ENCODE assay signal across 20 cellular contexts in the genomic region with DNA sequence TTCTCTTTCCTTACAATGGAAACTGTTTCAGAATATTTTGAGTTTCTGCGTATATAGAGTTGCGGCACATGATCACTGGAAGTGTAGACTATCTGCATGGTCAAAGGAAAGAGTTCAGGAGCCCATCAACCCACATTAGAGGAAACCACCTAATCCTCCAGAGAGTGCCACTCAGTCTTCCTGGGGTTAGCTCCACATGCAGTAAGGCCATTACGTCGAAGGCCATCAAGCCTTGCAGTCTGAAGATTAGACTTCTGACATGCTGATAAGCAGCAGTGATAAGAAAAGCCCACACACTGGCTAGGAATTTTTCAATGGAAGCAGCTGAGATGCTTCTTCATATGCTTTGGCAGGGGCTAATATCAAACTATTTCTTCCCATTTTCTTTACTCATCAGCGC. TPM values are rescaled to one million over a fixed set of nuclear protein-coding genes. Genes with fewer than 3 reads are reported as not detected.
A peak's percentile ranks its signal among the peaks of the same experiment; 100 is the strongest.
DNase-seq lines count a peak whose midpoint lies in the region; ATAC-seq, FAIRE-seq and TF ChIP-seq lines count a peak whose summit lies in the region.
"Had no signal": no experiment of that assay in that cellular context is flagged by ENCODE, and none has a peak within 500 bp of the region (broad histone marks: within the 10 kb centered on the region; RNA-seq: fewer than 3 reads in every experiment).

No MANE protein-coding gene starts in this region.

- DNase-seq in Panc1 (ENCODE audit: low read depth, low spot score) (no peak), H1 (ENCODE audit: low read depth in 1 of 2, low spot score in 2 of 2) (no peak), osteocyte (ENCODE audit: extremely low spot score, unreplicated experiment) (peak; percentile 27), H9 (no peak)
- DNase-seq in activated T-cell treated with anti-CD3 and anti-CD28 coated beads, Interleukin-2, amount 50 U/mL, for 4 hours = no peak
- DNase-seq: CD4-positive, alpha-beta T cell; CD8-positive, alpha-beta memory T cell; DMS 273 treated with DMSO at 0.1 percent for 48 hours; DMS79; GF-D8; GM23248; HFFc6 had no signal

- H3K4me1 Mint-ChIP-seq in osteocyte (ENCODE audit: unreplicated experiment) = no peaks in the 10 kb centered on the region
- H3K4me1 Mint-ChIP-seq in H9 = no peaks in the 10 kb centered on the region
- H3K4me1 Mint-ChIP-seq in activated T-cell treated with anti-CD3 and anti-CD28 coated beads, Interleukin-2, amount 50 U/mL, for 4 hours (ENCODE audit: low read depth) = no peaks in the 10 kb centered on the region
- H3K4me1 Mint-ChIP-seq: B cell; CD14-positive monocyte; CD8-positive, alpha-beta memory T cell had no signal

- H3T11ph ChIP-seq in H9 (ENCODE audit: low read length) = no peak overlapping the region

- H3K23ac ChIP-seq in H1 (ENCODE audit: insufficient read length) (no peak overlapping the region), H9 (ENCODE audit: insufficient read length, low read depth, low read length) (no peak overlapping the region)

- H3K9me3 Mint-ChIP-seq in osteocyte (ENCODE audit: unreplicated experiment) (peaks cover 34% of the 10 kb centered on the region), H9 (peaks cover 9 to 14% of the 10 kb centered on the region in 2 experiments; a peak in 4 of 5 replicates)
- peaks cover 41% of the 10 kb centered on the region for H3K9me3 Mint-ChIP-seq in activated T-cell treated with anti-CD3 and anti-CD28 coated beads, Interleukin-2, amount 50 U/mL, for 4 hours

- BruUV-seq in Panc1 (replicated peaks; lab: Mats Ljungman, UMichigan) = no TSS peak

- H3K4ac ChIP-seq in H1 (replicated peaks; ENCODE audit: insufficient read length, low read depth, low read length) (no peak overlapping the region), H9 (ENCODE audit: low read depth, low read length) (no peak overlapping the region)

- H2BK20ac ChIP-seq in H1 (ENCODE audit: low read length) = no peak overlapping the region
- H2BK20ac ChIP-seq in H9 (ENCODE audit: low read depth, low read length, poor library complexity, severe bottlenecking) = no peak overlapping the region

- H3K4me1 ChIP-seq in BLaER1 (peaks cover 9% of the 10 kb centered on the region), Panc1 (ENCODE audit: control insufficient read depth, insufficient read depth, low read length) (no peaks in the 10 kb centered on the region), H1 (replicated peaks in 1 of 4; ENCODE audit: control insufficient read depth in 3 of 4, insufficient read depth in 4 of 4, low read length in 3 of 4) (no peaks in the 10 kb centered on the region), H9 (ENCODE audit: insufficient read depth, low read length) (no peaks in the 10 kb centered on the region)
- H3K4me1 ChIP-seq: BLaER1 treated with 17β-estradiol and CSF1 and Interleukin-3, amounts not matched to agents 10 nM and 100 nM; HAP-1 had no signal

- H4K91ac ChIP-seq in H1 (replicated peaks; ENCODE audit: insufficient read length, low read length) (no peak overlapping the region), H9 (ENCODE audit: insufficient read length, low read depth, low read length) (no peak overlapping the region)

- TF ChIP-seq RAD21 in H1 (IDR thresholded peaks at IDR 0.05 in 1 of 2, conservative IDR thresholded peaks at IDR 0.05 in 1 of 2; ENCODE audit: low read depth in 2 of 2, low read length in 2 of 2) = no peak

- no peak overlapping the region for H2AK5ac ChIP-seq in H1 (ENCODE audit: low read depth, low read length)
- no peak overlapping the region for H2AK5ac ChIP-seq in H9 (ENCODE audit: insufficient read length, low read length)

- peaks cover 0 to 17% of the 10 kb centered on the region in 2 experiments; a peak in 2 of 4 replicates for H3K79me2 ChIP-seq in H1 (ENCODE audit: control insufficient read depth in 1 of 2, insufficient read depth in 2 of 2, low read length in 2 of 2)
- no peaks in the 10 kb centered on the region for H3K79me2 ChIP-seq in H9 (ENCODE audit: insufficient read depth, low read length)

- H3K4me3 Mint-ChIP-seq in osteocyte (ENCODE audit: unreplicated experiment) (no peak overlapping the region), H9 (no peak overlapping the region)
- H3K4me3 Mint-ChIP-seq in activated T-cell treated with anti-CD3 and anti-CD28 coated beads, Interleukin-2, amount 50 U/mL, for 4 hours = no peak overlapping the region
- H3K4me3 Mint-ChIP-seq: B cell; CD14-positive monocyte; CD4-positive, alpha-beta T cell; HFFc6 had no signal

- H3K27ac ChIP-seq in BLaER1 = no peak overlapping the region
- no peak overlapping the region for H3K27ac ChIP-seq in Panc1 (ENCODE audit: low read length)
- H3K27ac ChIP-seq in H1 (ENCODE audit: low read depth, low read length) = no peak overlapping the region
- no peak overlapping the region for H3K27ac ChIP-seq in H9 (ENCODE audit: insufficient read length, low read depth, low read length)
- H3K27ac ChIP-seq: BLaER1 treated with 17β-estradiol and CSF1 and Interleukin-3, amounts not matched to agents 10 nM and 100 nM; GM23248 had no signal

- H3K27ac Mint-ChIP-seq in osteocyte (ENCODE audit: unreplicated experiment) (no peak overlapping the region), H9 (no peak overlapping the region)
- H3K27ac Mint-ChIP-seq: B cell; CD14-positive monocyte; CD4-positive, alpha-beta T cell; CD8-positive, alpha-beta memory T cell; HFFc6 had no signal

- H3K18ac ChIP-seq in H1 (ENCODE audit: extremely low read depth, low read length) (no peak overlapping the region), H9 (ENCODE audit: insufficient read length, low read depth, low read length) (no peak overlapping the region)

- H2BK120ac ChIP-seq in H1 (replicated peaks; ENCODE audit: low read depth, low read length) (no peak overlapping the region), H9 (ENCODE audit: low read depth, low read length, poor library complexity, severe bottlenecking) (no peak overlapping the region)

- CTCF ChIA-PET in Panc1 (lab: Charles Lee) (no interaction called here), H1 (lab: Charles Lee; ENCODE audit: partially characterized antibody) (no interaction called here)

- no peak for TF ChIP-seq EP300 in H1 (IDR thresholded peaks at IDR 0.05; ENCODE audit: borderline replicate concordance in 1 of 2, low read depth in 2 of 2, low read length in 2 of 2)

- WGBS in H1 (ENCODE audit: extremely low coverage in 1 of 2, insufficient coverage in 1 of 2, insufficient read length in 1 of 2, insufficient replicate concordance in 2 of 2, low coverage in 1 of 2, low lambda C conversion rate in 2 of 2, missing lambda C conversion rate in 1 of 2), 2 experiments = 94% methylated on average over 5 of the region's 5 CpGs; no CpG with 5 or more reads in 1 of the 2 experiments
- no CpG with 5 or more reads among the region's 5 CpGs for WGBS in H9 (ENCODE audit: extremely low coverage, insufficient read length, low lambda C conversion rate)

- H3K27me3 ChIP-seq in BLaER1 = no peaks in the 10 kb centered on the region
- no peaks in the 10 kb centered on the region for H3K27me3 ChIP-seq in Panc1 (ENCODE audit: control insufficient read depth, insufficient read depth, low read length)
- no peaks in the 10 kb centered on the region for H3K27me3 ChIP-seq in H1 (replicated peaks in 1 of 4; ENCODE audit: control insufficient read depth in 3 of 4, extremely low read depth in 1 of 4, insufficient read depth in 3 of 4, low read length in 3 of 4)
- no peaks in the 10 kb centered on the region for H3K27me3 ChIP-seq in H9 (ENCODE audit: insufficient read depth, low read length)

- H3K9ac ChIP-seq in BLaER1 (no peak overlapping the region), H1 (replicated peaks in 1 of 4; ENCODE audit: extremely low read depth in 1 of 4, low read depth in 3 of 4, low read length in 3 of 4) (no peak overlapping the region), H9 (ENCODE audit: extremely low read depth, insufficient read length, low read length) (no peak overlapping the region)
- H3K9ac ChIP-seq: BLaER1 treated with 17β-estradiol and CSF1 and Interleukin-3, amounts not matched to agents 10 nM and 100 nM; GM23248 had no signal

- TF ChIP-seq CTCF in Panc1 (IDR thresholded peaks at IDR 0.05) (no peak), H1 (IDR thresholded peaks at IDR 0.05; ENCODE audit: control extremely low read depth in 1 of 3, insufficient read depth in 1 of 3, low read depth in 1 of 3, low read length in 3 of 3) (no peak), osteocyte (IDR thresholded peaks at IDR 0.05) (no peak), H9 (conservative IDR thresholded peaks at IDR 0.05) (no peak)

- H3K79me1 ChIP-seq in H1 (ENCODE audit: low read depth, low read length) (no peaks in the 10 kb centered on the region; the same call in 1 of the 2 replicates), H9 (ENCODE audit: insufficient read depth, low read depth, low read length, poor library complexity, severe bottlenecking) (no peaks in the 10 kb centered on the region)

- H3K14ac ChIP-seq in H1 (ENCODE audit: insufficient read length) = no peak overlapping the region
- H3K14ac ChIP-seq in H9 (ENCODE audit: insufficient read depth, low read length) = no peak overlapping the region

- no peak overlapping the region for H4K5ac ChIP-seq in H1 (ENCODE audit: insufficient read length, low read depth, low read length)
- H4K5ac ChIP-seq in H9 (ENCODE audit: insufficient read length, low read depth, low read length) = no peak overlapping the region

- no peaks in the 10 kb centered on the region for H3K23me2 ChIP-seq in H1 (ENCODE audit: low read depth, low read length)
- no peaks in the 10 kb centered on the region for H3K23me2 ChIP-seq in H9 (ENCODE audit: insufficient read length, low read depth, low read length, poor library complexity, severe bottlenecking)

- H4K20me1 ChIP-seq in BLaER1 (peaks cover 21% of the 10 kb centered on the region; the same call in 1 of the 2 replicates), H1 (replicated peaks in 1 of 2; ENCODE audit: control insufficient read depth in 1 of 2, insufficient read depth in 2 of 2, low read length in 2 of 2) (peaks cover 5 to 10% of the 10 kb centered on the region in 2 experiments), H9 (ENCODE audit: control insufficient read depth, insufficient read depth, insufficient read length) (no peaks in the 10 kb centered on the region)

- ATAC-seq in Panc1 (peak; percentile 56; the same call in 1 of the 2 replicates), GM18502 (IDR thresholded peaks at IDR 0.05; ENCODE audit: poor library complexity, unreplicated experiment) (no peak)
- ATAC-seq in activated T-cell treated with anti-CD3 and anti-CD28 coated beads, Interleukin-2, amount 50 U/mL, for 4 hours = no peak

- H3K4me2 ChIP-seq in BLaER1 (0 out of 2 replicates have a peak overlapping the region, but pooled peaks have one; percentile 9), H1 (ENCODE audit: insufficient read depth in 1 of 2, low read depth in 2 of 2, low read length in 2 of 2) (no peak overlapping the region), H9 (ENCODE audit: insufficient read depth, insufficient read length, low read length) (no peak overlapping the region)
- H3K4me2 ChIP-seq: BLaER1 treated with 17β-estradiol and CSF1 and Interleukin-3, amounts not matched to agents 10 nM and 100 nM had no signal

- H2BK5ac ChIP-seq in H1 (ENCODE audit: low read depth, low read length) = no peak overlapping the region
- H2BK5ac ChIP-seq in H9 (ENCODE audit: insufficient read length, low read length) = no peak overlapping the region

- H3K36me3 ChIP-seq in BLaER1 = peaks cover 75% of the 10 kb centered on the region
- peaks cover 12% of the 10 kb centered on the region for H3K36me3 ChIP-seq in Panc1 (ENCODE audit: control insufficient read depth, insufficient read depth, low read length)
- peaks cover 11 to 35% (median 22%) of the 10 kb centered on the region in 4 experiments for H3K36me3 ChIP-seq in H1 (ENCODE audit: control insufficient read depth in 2 of 4, insufficient read depth in 4 of 4, low read length in 3 of 4)

- H3K4me3 ChIP-seq in BLaER1 = no peak overlapping the region; the same call in 1 of the 2 replicates
- no peak overlapping the region for H3K4me3 ChIP-seq in Panc1 (ENCODE audit: low read depth in 2 of 2, low read length in 2 of 2)
- no peak overlapping the region for H3K4me3 ChIP-seq in H1 (ENCODE audit: extremely low read depth in 1 of 4, insufficient read depth in 2 of 4, low read depth in 3 of 4, low read length in 4 of 4)
- H3K4me3 ChIP-seq: BLaER1 treated with 17β-estradiol and CSF1 and Interleukin-3, amounts not matched to agents 10 nM and 100 nM; GM23248; HAP-1 had no signal

- no peak overlapping the region for H2AFZ ChIP-seq in H1 (ENCODE audit: low read length)
- no peak overlapping the region for H2AFZ ChIP-seq in H9 (ENCODE audit: low read length)
- H2AFZ ChIP-seq: GM23248 had no signal

- POLR2A ChIA-PET in Panc1 (lab: Charles Lee) = no interaction called here
- POLR2A ChIA-PET in H1 (lab: Charles Lee; ENCODE audit: partially characterized antibody) = no interaction called here

- TF ChIP-seq POLR2A in H1 (IDR thresholded peaks at IDR 0.05; ENCODE audit: control extremely low read depth in 1 of 2, low read depth in 2 of 2, low read length in 2 of 2) = no peak

- H2BK15ac ChIP-seq in H1 (ENCODE audit: low read length) (no peak overlapping the region), H9 (ENCODE audit: low read depth, low read length) (no peak overlapping the region)

- in situ Hi-C loops in Panc1 (cut with HindIII; ENCODE audit: low pct_unique_long_range_greater_than_20kb, low sequenced_read_pairs) = no loop called here

- FAIRE-seq in H1 (lab: Jason Lieb, UNC) = no peak
- FAIRE-seq: D721Med, GM12891 had no signal

- H4K8ac ChIP-seq in H1 (ENCODE audit: extremely low read depth, insufficient read depth, low read length) (no peak overlapping the region), H9 (replicated peaks; ENCODE audit: insufficient read length, low read depth, low read length) (no peak overlapping the region)

- H2BK12ac ChIP-seq in H1 (ENCODE audit: low read depth, low read length) (no peak overlapping the region), H9 (ENCODE audit: insufficient read length, low read depth, low read length) (no peak overlapping the region)

- no peaks in the 10 kb centered on the region for H3K27me3 Mint-ChIP-seq in osteocyte (ENCODE audit: unreplicated experiment)
- H3K27me3 Mint-ChIP-seq in H9 (ENCODE audit: low read depth) = no peaks in the 10 kb centered on the region
- H3K27me3 Mint-ChIP-seq in activated T-cell treated with anti-CD3 and anti-CD28 coated beads, Interleukin-2, amount 50 U/mL, for 4 hours (ENCODE audit: low read depth) = no peaks in the 10 kb centered on the region
- H3K27me3 Mint-ChIP-seq: B cell; CD4-positive, alpha-beta T cell; CD8-positive, alpha-beta memory T cell had no signal

- H3K36me3 Mint-ChIP-seq in osteocyte (ENCODE audit: unreplicated experiment) (peaks cover 43% of the 10 kb centered on the region), H9 (ENCODE audit: insufficient read depth in 1 of 3, low read depth in 3 of 3) (peaks cover 15 to 38% (median 34%) of the 10 kb centered on the region in 3 experiments)
- peaks cover 37% of the 10 kb centered on the region for H3K36me3 Mint-ChIP-seq in activated T-cell treated with anti-CD3 and anti-CD28 coated beads, Interleukin-2, amount 50 U/mL, for 4 hours (ENCODE audit: insufficient read depth)

- H3K9me3 ChIP-seq in BLaER1 = peaks cover 82% of the 10 kb centered on the region
- peaks cover 28% of the 10 kb centered on the region for H3K9me3 ChIP-seq in Panc1 (ENCODE audit: control insufficient read depth, insufficient read depth, low read depth, low read length)
- H3K9me3 ChIP-seq in H1 (ENCODE audit: insufficient read depth in 2 of 2, low read depth in 1 of 2, low read length in 1 of 2) = 0 out of 4 replicates have a peak, but pooled peaks cover 0 to 3% of the 10 kb centered on the region in 2 experiments
- peaks cover 4% of the 10 kb centered on the region for H3K9me3 ChIP-seq in H9 (ENCODE audit: control insufficient read depth, low read depth, low read length)

- no peak overlapping the region for H3K56ac ChIP-seq in H1 (replicated peaks; ENCODE audit: insufficient read length, low read depth, low read length)
- no peak overlapping the region for H3K56ac ChIP-seq in H9 (ENCODE audit: insufficient read length, low read depth, low read length)

- intact Hi-C loops in Panc1 (cut with micrococcal nuclease; ENCODE audit: unreplicated experiment) = no loop called here

RNA-seq across cellular contexts. Expression of a gene that starts 7.6 kb away (rescaled TPM):
- total RNA-seq in Panc1 (2021; ENCODE audit: unreplicated experiment) (13.9 TPM), osteocyte (10.0 and 11.4 TPM in 2 replicates), H9 (2021) (19.2 and 19.5 TPM in 2 replicates)
- polyA plus RNA-seq in Panc1 (2012; ENCODE audit: insufficient read length) = 6.7 TPM
- total RNA-seq in H1 (2021; fragmentation: NEBNext Ultra II Directional; extraction: Animal tissue kit (Norgen Biotek cat#: 25700)) = 19.6 and 20.3 TPM in 2 replicates
- polyA plus RNA-seq in H1 (2011; rRNA removed) = 3.8 and 4.8 TPM in 2 replicates
- polyA plus RNA-seq in H1 (2011; cell fraction: cytosol; rRNA removed) = 6.7 TPM
- polyA plus RNA-seq in H1 (2011; cell fraction: nucleus; rRNA removed) = 4.8 TPM
- polyA plus RNA-seq in H1 (2012, experiment 1 of 2) = 7.8 to 11.6 TPM (median 9.9 TPM) in 4 replicates
- 2.4 TPM for polyA plus RNA-seq in H1 (2012, experiment 2 of 2)
- polyA plus RNA-seq in H1 (2013, experiment 1 of 2) = 12.2 TPM
- 14.2 TPM for polyA plus RNA-seq in H1 (2013, experiment 2 of 2)
- polyA minus RNA-seq in H1 (2011; rRNA and poly(A)+ RNA removed) = 10.3 and 12.9 TPM in 2 replicates
- polyA minus RNA-seq in H1 (2011; cell fraction: cytosol; rRNA and poly(A)+ RNA removed) = 11.7 TPM
- 17.2 TPM for polyA minus RNA-seq in H1 (2011; cell fraction: nucleus; rRNA and poly(A)+ RNA removed)
- total RNA-seq in activated T-cell treated with anti-CD3 and anti-CD28 coated beads, Interleukin-2, amount 50 U/mL, for 4 hours = 1 to 10 TPM; 8.2 to 9.9 (median 9.8) TPM

RNA-seq across cellular contexts. Expression of a gene that starts 17.9 kb away (rescaled TPM):
- total RNA-seq in Panc1 (2021; ENCODE audit: unreplicated experiment) (6.4 TPM), osteocyte (3.3 TPM in 2 replicates), H9 (2021) (12.8 and 13.9 TPM in 2 replicates)
- polyA plus RNA-seq in Panc1 (2012; ENCODE audit: insufficient read length) = 2.6 TPM
- total RNA-seq in H1 (2021; fragmentation: NEBNext Ultra II Directional; extraction: Animal tissue kit (Norgen Biotek cat#: 25700)) = 11.7 and 15.4 TPM in 2 replicates
- polyA plus RNA-seq in H1 (2011; rRNA removed) = 1.5 and 2.8 TPM in 2 replicates
- 3.9 TPM for polyA plus RNA-seq in H1 (2011; cell fraction: cytosol; rRNA removed)
- 0.97 TPM for polyA plus RNA-seq in H1 (2011; cell fraction: nucleus; rRNA removed)
- polyA plus RNA-seq in H1 (2012, experiment 1 of 2) = 5.4 to 9.7 TPM (median 5.7 TPM) in 4 replicates
- 0.46 TPM for polyA plus RNA-seq in H1 (2012, experiment 2 of 2)
- 6.3 TPM for polyA plus RNA-seq in H1 (2013, experiment 1 of 2)
- 6.7 TPM for polyA plus RNA-seq in H1 (2013, experiment 2 of 2)
- 5.4 and 9.3 TPM in 2 replicates for polyA minus RNA-seq in H1 (2011; rRNA and poly(A)+ RNA removed)
- 5.1 TPM for polyA minus RNA-seq in H1 (2011; cell fraction: cytosol; rRNA and poly(A)+ RNA removed)
- 7.4 TPM for polyA minus RNA-seq in H1 (2011; cell fraction: nucleus; rRNA and poly(A)+ RNA removed)
- 1 to 10 TPM; 2.8 to 3.5 (median 2.8) TPM for total RNA-seq in activated T-cell treated with anti-CD3 and anti-CD28 coated beads, Interleukin-2, amount 50 U/mL, for 4 hours
